11 cellular contexts compared by ENCODE assay signal in genomic region chr4:123127218-123127617, GRCh38.
DNase-seq lines count a peak whose midpoint lies in the region; ATAC-seq and TF ChIP-seq lines count a peak whose summit lies in the region.
"Had no signal": no experiment of that assay in that cellular context is flagged by ENCODE, and none has a peak within 500 bp of the region (broad histone marks: within the 10 kb centered on the region; RNA-seq: fewer than 3 reads in every experiment).

No MANE protein-coding gene starts in this region.

- H3K79me2 ChIP-seq in neural progenitor cell (ENCODE audit: low read depth) = no peaks in the 10 kb centered on the region

- no peak overlapping the region for H3K4me2 ChIP-seq in neural progenitor cell

- H3K27ac ChIP-seq in Panc1 (ENCODE audit: low read length) (peak overlapping the region; percentile 40; the same call in 1 of the 2 replicates), neural progenitor cell (no peak overlapping the region), ovary (no peak overlapping the region)

- peak; percentile 13 for TF ChIP-seq CTCF in GM13977 (IDR thresholded peaks at IDR 0.05; ENCODE audit: extremely low read depth, insufficient read depth, missing control alignments)
- peak; percentile 19; the same call in 1 of the 2 replicates for TF ChIP-seq CTCF in Panc1 (IDR thresholded peaks at IDR 0.05)
- no peak for TF ChIP-seq CTCF in epithelial cell of esophagus (IDR thresholded peaks at IDR 0.05; ENCODE audit: insufficient read depth, low read depth, low read length, missing control alignments)
- TF ChIP-seq CTCF in neural progenitor cell (IDR thresholded peaks at IDR 0.05) = peak; percentile 38
- no peak for TF ChIP-seq CTCF in ovary (IDR thresholded peaks at IDR 0.05)

- WGBS in ovary, 3 donors = 31 to 41% (median 32%) methylated on average over 1 of the region's 1 CpG

- H3K36me3 Mint-ChIP-seq in neural progenitor cell = peaks cover 4% of the 10 kb centered on the region
- H3K36me3 Mint-ChIP-seq in activated CD4-positive, alpha-beta T cell treated with anti-CD3 and anti-CD28 coated beads for 36 hours (ENCODE audit: low read depth) = peaks cover 15% of the 10 kb centered on the region
- no peaks in the 10 kb centered on the region for H3K36me3 Mint-ChIP-seq in activated naive CD4-positive, alpha-beta T cell treated with anti-CD3 and anti-CD28 coated beads, Interleukin-2, amount 50 U/mL, for 72 hours

- H3K27me3 Mint-ChIP-seq in neural progenitor cell (ENCODE audit: insufficient read depth, low read depth) = no peaks in the 10 kb centered on the region
- H3K27me3 Mint-ChIP-seq in activated CD4-positive, alpha-beta T cell treated with anti-CD3 and anti-CD28 coated beads for 36 hours = no peaks in the 10 kb centered on the region
- H3K27me3 Mint-ChIP-seq: activated naive CD8-positive, alpha-beta T cell treated with anti-CD3 and anti-CD28 coated beads, Interleukin-2, amount 10 ng/mL, durations not matched to agents 7 days and 5 days had no signal

- H3K9me3 Mint-ChIP-seq in neural progenitor cell = peaks cover 2% of the 10 kb centered on the region
- no peaks in the 10 kb centered on the region for H3K9me3 Mint-ChIP-seq in activated CD4-positive, alpha-beta T cell treated with anti-CD3 and anti-CD28 coated beads for 36 hours (ENCODE audit: low read depth)
- H3K9me3 Mint-ChIP-seq in activated naive CD4-positive, alpha-beta T cell treated with anti-CD3 and anti-CD28 coated beads, Interleukin-2, amount 50 U/mL, for 72 hours = no peaks in the 10 kb centered on the region
- H3K9me3 Mint-ChIP-seq: activated naive CD8-positive, alpha-beta T cell treated with anti-CD3 and anti-CD28 coated beads, Interleukin-2, amount 10 ng/mL, durations not matched to agents 7 days and 5 days; immature natural killer cell had no signal

- H3K27ac Mint-ChIP-seq in neural progenitor cell = peak overlapping the region; percentile 42
- H3K27ac Mint-ChIP-seq in activated CD4-positive, alpha-beta T cell treated with anti-CD3 and anti-CD28 coated beads for 36 hours = no peak overlapping the region
- no peak overlapping the region for H3K27ac Mint-ChIP-seq in activated naive CD4-positive, alpha-beta T cell treated with anti-CD3 and anti-CD28 coated beads, Interleukin-2, amount 50 U/mL, for 72 hours
- H3K27ac Mint-ChIP-seq: activated naive CD8-positive, alpha-beta T cell treated with anti-CD3 and anti-CD28 coated beads, Interleukin-2, amount 10 ng/mL, durations not matched to agents 7 days and 5 days; immature natural killer cell had no signal

- intact Hi-C loops in Panc1 (cut with micrococcal nuclease; ENCODE audit: unreplicated experiment) = no loop called here
- intact Hi-C loops in activated CD4-positive, alpha-beta T cell treated with anti-CD3 and anti-CD28 coated beads for 36 hours (cut with DNase I, micrococcal nuclease) = no loop called here
- intact Hi-C loops in ovary (cut with DNase I) = no loop called here

- no peak overlapping the region for H3K9ac ChIP-seq in neural progenitor cell

- peaks cover 19% of the 10 kb centered on the region for H3K4me1 Mint-ChIP-seq in neural progenitor cell
- no peaks in the 10 kb centered on the region for H3K4me1 Mint-ChIP-seq in activated CD4-positive, alpha-beta T cell treated with anti-CD3 and anti-CD28 coated beads for 36 hours
- H3K4me1 Mint-ChIP-seq: activated naive CD8-positive, alpha-beta T cell treated with anti-CD3 and anti-CD28 coated beads, Interleukin-2, amount 10 ng/mL, durations not matched to agents 7 days and 5 days; immature natural killer cell had no signal

- no peaks in the 10 kb centered on the region for H3K27me3 ChIP-seq in Panc1 (ENCODE audit: control insufficient read depth, insufficient read depth, low read length)
- no peaks in the 10 kb centered on the region for H3K27me3 ChIP-seq in neural progenitor cell
- no peaks in the 10 kb centered on the region for H3K27me3 ChIP-seq in ovary

- no peak for ATAC-seq in Panc1
- no peak for ATAC-seq in activated CD4-positive, alpha-beta T cell treated with anti-CD3 and anti-CD28 coated beads for 36 hours
- no peak for ATAC-seq in activated naive CD4-positive, alpha-beta T cell treated with anti-CD3 and anti-CD28 coated beads, Interleukin-2, amount 50 U/mL, for 72 hours

- TF ChIP-seq EP300 in ovary (IDR thresholded peaks at IDR 0.05) = no peak

- no peak overlapping the region for H2AFZ ChIP-seq in neural progenitor cell (replicated peaks)

- in situ Hi-C loops in GM13977 (cut with MboI; ENCODE audit: low pct_unique_long_range_greater_than_20kb, low sequenced_read_pairs, unreplicated experiment) (no loop called here), Panc1 (cut with HindIII; ENCODE audit: low pct_unique_long_range_greater_than_20kb, low sequenced_read_pairs) (no loop called here)

- DNase-seq in GM13977 (ENCODE audit: low spot score) (no peak), Panc1 (ENCODE audit: low read depth, low spot score) (no peak), epithelial cell of esophagus (ENCODE audit: low read depth) (peak; percentile 29), neural progenitor cell (ENCODE audit: low spot score) (no peak), NCI-H82 treated with DMSO at 0.1 percent for 48 hours (lab: John Stamatoyannopoulos, UW; ENCODE audit: unreplicated experiment) (no peak), ovary (no peak)
- no peak for DNase-seq in activated CD4-positive, alpha-beta T cell treated with anti-CD3 and anti-CD28 coated beads for 36 hours
- DNase-seq in activated naive CD4-positive, alpha-beta T cell treated with anti-CD3 and anti-CD28 coated beads, Interleukin-2, amount 50 U/mL, for 72 hours (ENCODE audit: low spot score in 2 of 2) = no peak
- DNase-seq: activated naive CD8-positive, alpha-beta T cell treated with anti-CD3 and anti-CD28 coated beads, Interleukin-2, amount 10 ng/mL, durations not matched to agents 7 days and 5 days; stimulated activated CD4-positive, alpha-beta T cell treated with anti-CD3 and anti-CD28 coated beads, Interleukin-4, amount 100 ng/mL, for 1 hour had no signal

- H3K4me1 ChIP-seq in Panc1 (ENCODE audit: control insufficient read depth, insufficient read depth, low read length) = peaks cover 5% of the 10 kb centered on the region; the same call in 1 of the 2 replicates
- H3K4me1 ChIP-seq in neural progenitor cell = peaks cover 11% of the 10 kb centered on the region
- H3K4me1 ChIP-seq in ovary (ENCODE audit: insufficient read depth) = no peaks in the 10 kb centered on the region

- no peaks in the 10 kb centered on the region for H3K36me3 ChIP-seq in Panc1 (ENCODE audit: control insufficient read depth, insufficient read depth, low read length)
- H3K36me3 ChIP-seq in neural progenitor cell = no peaks in the 10 kb centered on the region
- H3K36me3 ChIP-seq in ovary = no peaks in the 10 kb centered on the region

- no peaks in the 10 kb centered on the region for H4K20me1 ChIP-seq in neural progenitor cell (ENCODE audit: low read depth)

- CTCF ChIA-PET in Panc1 (lab: Charles Lee) = interaction anchor here (0.6 kb wide), 1 partner anchor 255 kb away, joined by 5 read pairs; no protein-coding TSS in a partner anchor
- CTCF ChIA-PET in activated CD4-positive, alpha-beta T cell treated with anti-CD3 and anti-CD28 coated beads for 36 hours (lab: Charles Lee) = interaction anchor here (0.6 to 0.8 kb wide), 2 partner anchors 25 to 1471 kb away, joined by 3 read pairs; no protein-coding TSS in a partner anchor

- POLR2A ChIA-PET in Panc1 (lab: Charles Lee) = no interaction called here
- POLR2A ChIA-PET in activated CD4-positive, alpha-beta T cell treated with anti-CD3 and anti-CD28 coated beads for 36 hours (lab: Charles Lee) = no interaction called here

- no peak overlapping the region for H3K4me3 ChIP-seq in Panc1 (ENCODE audit: low read depth in 2 of 2, low read length in 2 of 2)
- H3K4me3 ChIP-seq in epithelial cell of esophagus (ENCODE audit: low read length) = no peak overlapping the region
- H3K4me3 ChIP-seq in neural progenitor cell = no peak overlapping the region
- H3K4me3 ChIP-seq in ovary = no peak overlapping the region

- peaks cover 3% of the 10 kb centered on the region; the same call in 1 of the 2 replicates for H3K9me3 ChIP-seq in Panc1 (ENCODE audit: control insufficient read depth, insufficient read depth, low read depth, low read length)
- H3K9me3 ChIP-seq in neural progenitor cell (ENCODE audit: low read depth) = no peaks in the 10 kb centered on the region
- H3K9me3 ChIP-seq in ovary = no peaks in the 10 kb centered on the region

- no peak overlapping the region for H3K4me3 Mint-ChIP-seq in neural progenitor cell
- H3K4me3 Mint-ChIP-seq in activated CD4-positive, alpha-beta T cell treated with anti-CD3 and anti-CD28 coated beads for 36 hours = no peak overlapping the region
- H3K4me3 Mint-ChIP-seq: activated naive CD8-positive, alpha-beta T cell treated with anti-CD3 and anti-CD28 coated beads, Interleukin-2, amount 10 ng/mL, durations not matched to agents 7 days and 5 days; immature natural killer cell had no signal

- TF ChIP-seq POLR2A in ovary (IDR thresholded peaks at IDR 0.05) = no peak

- H3F3A ChIP-seq in neural progenitor cell (ENCODE audit: low read depth) = no peaks in the 10 kb centered on the region

- BruUV-seq in Panc1 (replicated peaks; lab: Mats Ljungman, UMichigan) = no TSS peak

Comparison
In these comparisons a context has a peak if more than half of its experiments do, and no peak if none do; other contexts are left out.
1. CTCF ChIP-seq: peak in GM13977 (single experiment), Panc1 (single experiment) and neural progenitor cell (single experiment); none in epithelial cell of esophagus (single experiment) and ovary (0 of 3).